9 cellular contexts compared by ENCODE assay signal in genomic region chr13:97259787-97260641, GRCh38. TPM values are rescaled to one million over a fixed set of nuclear protein-coding genes. Genes with fewer than 3 reads are reported as not detected.
DNase-seq lines count a peak whose midpoint lies in the region; TF ChIP-seq lines count a peak whose summit lies in the region.
"Had no signal": no experiment of that assay in that cellular context is flagged by ENCODE, and none has a peak within 500 bp of the region (broad histone marks: within the 10 kb centered on the region; RNA-seq: fewer than 3 reads in every experiment).

No MANE protein-coding gene starts in this region.

- 61 to 68% methylated on average over 13 of the region's 13 CpGs for WGBS in tibial nerve, 2 donors

- H3K4me1 Mint-ChIP-seq in activated CD4-positive, alpha-beta T cell treated with anti-CD3 and anti-CD28 coated beads, Interleukin-2, amount 10 ng/mL, durations not matched to agents 24 days and 14 days: peaks cover 72% of the 10 kb centered on the region

- TF ChIP-seq POLR2A in tibial nerve (IDR thresholded peaks at IDR 0.05): no peak

- H3K36me3 ChIP-seq in brain microvascular endothelial cell (replicated peaks): no peaks in the 10 kb centered on the region
- H3K36me3 ChIP-seq in tibial nerve: no peaks in the 10 kb centered on the region

- intact Hi-C loops in activated CD4-positive, alpha-beta T cell treated with anti-CD3 and anti-CD28 coated beads, Interleukin-2, amount 10 ng/mL, durations not matched to agents 24 days and 14 days (cut with micrococcal nuclease): loop anchor here (5.0 kb wide), 1 partner anchor 118 kb away; no protein-coding TSS in a partner anchor

- in situ Hi-C loops in brain microvascular endothelial cell (cut with HindIII; ENCODE audit: low pct_ligation_motif_present, low sequenced_read_pairs): no loop called here

- peaks cover 3% of the 10 kb centered on the region for H3K9me3 Mint-ChIP-seq in activated CD4-positive, alpha-beta T cell treated with anti-CD3 and anti-CD28 coated beads, Interleukin-2, amount 10 ng/mL, durations not matched to agents 24 days and 14 days

- H3K4me1 ChIP-seq in tibial nerve: peaks cover 0 to 92% (median 69%) of the 10 kb centered on the region in 4 donors

- H3K4me3 Mint-ChIP-seq in activated CD4-positive, alpha-beta T cell treated with anti-CD3 and anti-CD28 coated beads, Interleukin-2, amount 10 ng/mL, durations not matched to agents 24 days and 14 days: no peak overlapping the region
- H3K4me3 Mint-ChIP-seq: T-helper 1 cell treated with Interleukin-12 subunit alpha and Interleukin-12 subunit beta and Interleukin-4 antibody, amounts not matched to agents 30 μg/mL and 1 μg/mL, for 36 hours had no signal

- TF ChIP-seq CTCF in brain microvascular endothelial cell (IDR thresholded peaks at IDR 0.05; ENCODE audit: low read depth, low read length, missing control alignments) (no peak), tibial nerve (IDR thresholded peaks at IDR 0.05) (no peak)

- H3K27me3 ChIP-seq in brain microvascular endothelial cell (replicated peaks) (no peaks in the 10 kb centered on the region), tibial nerve (no peaks in the 10 kb centered on the region)

- H3K27me3 Mint-ChIP-seq in activated CD4-positive, alpha-beta T cell treated with anti-CD3 and anti-CD28 coated beads, Interleukin-2, amount 10 ng/mL, durations not matched to agents 24 days and 14 days: no peaks in the 10 kb centered on the region

- no peaks in the 10 kb centered on the region for H3K9me3 ChIP-seq in tibial nerve

- H3K36me3 Mint-ChIP-seq in activated CD4-positive, alpha-beta T cell treated with anti-CD3 and anti-CD28 coated beads, Interleukin-2, amount 10 ng/mL, durations not matched to agents 24 days and 14 days (ENCODE audit: low read depth): peaks cover 16% of the 10 kb centered on the region

- TF ChIP-seq EP300 in tibial nerve (IDR thresholded peaks at IDR 0.05): peak in 1 of 2 donors; percentile 45

- peak; percentile 54 for DNase-seq in activated CD4-positive, alpha-beta T cell treated with anti-CD3 and anti-CD28 coated beads, Interleukin-2, amount 10 ng/mL, durations not matched to agents 24 days and 14 days
- DNase-seq in activated CD4-positive, alpha-beta T cell treated with anti-CD3 and anti-CD28 coated beads, Interleukin-2, amount 50 U/mL, for 4 hours: no peak
- DNase-seq in brain microvascular endothelial cell (peak; percentile 78), left kidney (ENCODE audit: low read depth, low spot score) (peak; percentile 65), tibial nerve (ENCODE audit: low spot score in 2 of 2) (no peak), NCI-H774 (lab: John Stamatoyannopoulos, UW) (no peak), NCI-H82 treated with DMSO at 0.1 percent for 48 hours (lab: John Stamatoyannopoulos, UW; ENCODE audit: unreplicated experiment) (no peak), NCI-H1092 (lab: John Stamatoyannopoulos, UW) (no peak)

- H3K27ac Mint-ChIP-seq in activated CD4-positive, alpha-beta T cell treated with anti-CD3 and anti-CD28 coated beads, Interleukin-2, amount 10 ng/mL, durations not matched to agents 24 days and 14 days: peak overlapping the region; percentile 46
- H3K27ac Mint-ChIP-seq: T-helper 1 cell treated with Interleukin-12 subunit alpha and Interleukin-12 subunit beta and Interleukin-4 antibody, amounts not matched to agents 30 μg/mL and 1 μg/mL, for 36 hours had no signal

- no peak overlapping the region for H3K4me3 ChIP-seq in brain microvascular endothelial cell (ENCODE audit: low read depth, low read length)
- H3K4me3 ChIP-seq in tibial nerve: no peak overlapping the region

- H3K27ac ChIP-seq in brain microvascular endothelial cell (peak overlapping the region; percentile 98), tibial nerve (peak overlapping the region in 3 of 4 donors; percentile 9 to 83 (median 74))

RNA-seq across cellular contexts. Expression of gene MBNL2, which starts 37.9 kb away (rescaled TPM):
- total RNA-seq in activated CD4-positive, alpha-beta T cell treated with anti-CD3 and anti-CD28 coated beads, Interleukin-2, amount 10 ng/mL, durations not matched to agents 24 days and 14 days: 22.0 and 24.5 TPM in 2 replicates
- 100 to 1,000 TPM in 2 of 4 donors, 10 to 100 TPM in 2; 87.9 to 126 (median 95.5) TPM for total RNA-seq in tibial nerve

Comparison
In these comparisons a context has a peak if more than half of its experiments do, and no peak if none do; other contexts are left out.
1. DNase-seq: peak in activated CD4-positive, alpha-beta T cell treated with anti-CD3 and anti-CD28 coated beads, Interleukin-2, amount 10 ng/mL, durations not matched to agents 24 days and 14 days (single experiment), brain microvascular endothelial cell (single experiment) and left kidney (single experiment); none in activated CD4-positive, alpha-beta T cell treated with anti-CD3 and anti-CD28 coated beads, Interleukin-2, amount 50 U/mL, for 4 hours (0 of 2), tibial nerve (0 of 2), NCI-H774 (single experiment), NCI-H82 treated with DMSO at 0.1 percent for 48 hours (single experiment) and NCI-H1092 (single experiment).